In the genomic region with DNA sequence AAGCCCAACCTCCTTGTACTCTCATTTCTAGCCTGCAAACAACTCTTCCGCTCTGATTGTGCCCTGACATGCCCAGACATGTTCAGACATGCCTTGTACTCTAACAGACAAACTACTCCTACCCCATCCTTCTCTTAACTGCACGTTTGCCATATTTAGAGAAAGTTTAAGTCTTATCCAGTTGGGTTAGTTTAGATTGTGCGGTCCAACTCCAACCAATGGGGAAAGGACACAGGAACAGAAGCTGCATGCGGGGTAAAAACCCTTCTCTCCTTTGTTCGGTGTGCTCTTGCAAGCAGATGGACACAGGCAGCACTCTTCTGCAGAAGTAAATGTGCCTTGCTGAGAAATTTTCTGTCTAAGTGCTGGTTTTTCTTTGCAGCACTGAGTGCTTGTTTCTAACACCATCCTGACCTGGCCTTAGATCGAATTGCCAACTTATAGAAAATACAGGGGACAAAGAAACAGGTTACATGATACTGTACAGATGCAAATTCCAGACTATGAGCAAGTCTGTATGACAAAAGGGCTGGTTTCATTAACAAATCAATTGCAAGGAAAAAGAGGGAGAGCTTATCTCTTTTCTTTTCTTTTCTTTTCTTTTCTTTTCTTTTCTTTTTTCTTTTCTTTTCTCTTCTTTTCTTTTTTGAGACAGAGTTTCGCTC, we compare ENCODE assay signal across 1 cellular context.
TF ChIP-seq lines count a peak whose summit lies in the region.

No MANE protein-coding gene starts in this region.

TF ChIP-seq in GM12878, 131 proteins besides CTCF, POLR2A, EP300 and RAD21 (continued from another document):
- TF ChIP-seq RELB (IDR thresholded peaks at IDR 0.05; ENCODE audit: low read depth) (peak; percentile 73), KLF5 (IDR thresholded peaks at IDR 0.05; ENCODE audit: partially characterized antibody) (peak; percentile 95), RAD51 (IDR thresholded peaks at IDR 0.05) (no peak), MYB (IDR thresholded peaks at IDR 0.05; ENCODE audit: borderline replicate concordance, low read depth, low read length) (no peak), SIN3A (IDR thresholded peaks at IDR 0.05; ENCODE audit: low read depth, low read length) (no peak)
- TF ChIP-seq, protein P1, sequence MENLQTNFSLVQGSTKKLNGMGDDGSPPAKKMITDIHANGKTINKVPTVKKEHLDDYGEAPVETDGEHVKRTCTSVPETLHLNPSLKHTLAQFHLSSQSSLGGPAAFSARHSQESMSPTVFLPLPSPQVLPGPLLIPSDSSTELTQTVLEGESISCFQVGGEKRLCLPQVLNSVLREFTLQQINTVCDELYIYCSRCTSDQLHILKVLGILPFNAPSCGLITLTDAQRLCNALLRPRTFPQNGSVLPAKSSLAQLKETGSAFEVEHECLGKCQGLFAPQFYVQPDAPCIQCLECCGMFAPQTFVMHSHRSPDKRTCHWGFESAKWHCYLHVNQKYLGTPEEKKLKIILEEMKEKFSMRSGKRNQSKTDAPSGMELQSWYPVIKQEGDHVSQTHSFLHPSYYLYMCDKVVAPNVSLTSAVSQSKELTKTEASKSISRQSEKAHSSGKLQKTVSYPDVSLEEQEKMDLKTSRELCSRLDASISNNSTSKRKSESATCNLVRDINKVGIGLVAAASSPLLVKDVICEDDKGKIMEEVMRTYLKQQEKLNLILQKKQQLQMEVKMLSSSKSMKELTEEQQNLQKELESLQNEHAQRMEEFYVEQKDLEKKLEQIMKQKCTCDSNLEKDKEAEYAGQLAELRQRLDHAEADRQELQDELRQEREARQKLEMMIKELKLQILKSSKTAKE (IDR thresholded peaks at IDR 0.05; ENCODE audit: low read depth, poor library complexity, severe bottlenecking) = peak; percentile 53
- TF ChIP-seq, protein P2, sequence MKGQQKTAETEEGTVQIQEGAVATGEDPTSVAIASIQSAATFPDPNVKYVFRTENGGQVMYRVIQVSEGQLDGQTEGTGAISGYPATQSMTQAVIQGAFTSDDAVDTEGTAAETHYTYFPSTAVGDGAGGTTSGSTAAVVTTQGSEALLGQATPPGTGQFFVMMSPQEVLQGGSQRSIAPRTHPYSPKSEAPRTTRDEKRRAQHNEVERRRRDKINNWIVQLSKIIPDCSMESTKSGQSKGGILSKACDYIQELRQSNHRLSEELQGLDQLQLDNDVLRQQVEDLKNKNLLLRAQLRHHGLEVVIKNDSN (IDR thresholded peaks at IDR 0.05; ENCODE audit: borderline replicate concordance, extremely low read length, insufficient read depth, low read depth, low read length) = peak; percentile 12
